Comparison of ENCODE assay signal across 25 cellular contexts in the genomic region with DNA sequence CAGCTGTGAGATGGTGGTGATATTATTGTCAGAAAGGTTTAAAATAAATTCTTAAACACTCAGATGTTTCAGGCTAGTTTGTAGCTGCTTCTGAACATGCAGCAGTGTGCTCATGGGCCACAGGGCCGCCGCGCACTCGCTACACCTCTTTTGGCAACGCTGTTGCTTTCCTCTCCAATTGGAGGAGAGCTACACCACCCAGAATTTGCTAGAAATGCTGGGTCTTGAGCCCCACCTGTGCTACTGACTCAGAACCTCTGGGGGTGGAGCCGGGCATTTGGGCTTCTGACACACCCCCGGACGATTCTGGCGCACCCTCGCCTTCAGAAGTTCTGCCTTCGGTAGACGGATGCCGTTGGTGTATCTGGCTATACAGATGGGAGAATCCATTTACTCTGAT. TPM values are rescaled to one million over a fixed set of nuclear protein-coding genes. Genes with fewer than 3 reads are reported as not detected.
A peak's percentile ranks its signal among the peaks of the same experiment; 100 is the strongest.
DNase-seq lines count a peak whose midpoint lies in the region; ATAC-seq and TF ChIP-seq lines count a peak whose summit lies in the region.
"Had no signal": no experiment of that assay in that cellular context is flagged by ENCODE, and none has a peak within 500 bp of the region (broad histone marks: within the 10 kb centered on the region; RNA-seq: fewer than 3 reads in every experiment).

No MANE protein-coding gene starts in this region.

- H3K36me3 ChIP-seq in gastrocnemius medialis, result no peaks in the 10 kb centered on the region

- in situ Hi-C loops in gastrocnemius medialis (cut with MboI; ENCODE audit: low sequenced_read_pairs in 4 of 4), result no loop called here

- no peak for ATAC-seq in gastrocnemius medialis
- no peak for ATAC-seq in GM21576 (IDR thresholded peaks at IDR 0.05; ENCODE audit: unreplicated experiment)
- ATAC-seq: A549; CD8-positive, alpha-beta T cell; GM12878 had no signal

- DNase-seq in islet precursor cell (peak; percentile 18), posterior vena cava (ENCODE audit: low spot score) (peak; percentile 67), gastrocnemius medialis (no peak), DMS114 treated with DMSO at 0.1 percent for 48 hours (lab: John Stamatoyannopoulos, UW; ENCODE audit: unreplicated experiment) (no peak)
- peak; percentile 10 for DNase-seq in stimulated activated CD8-positive, alpha-beta memory T cell treated with anti-CD3 and anti-CD28 coated beads, Interleukin-4, amount 100 ng/mL, for 48 hours
- no peak for DNase-seq in central memory CD4-positive, alpha-beta T cell
- DNase-seq: 8988T; AML-193; Caco-2; Calu3; CD4-positive, alpha-beta T cell; CD8-positive, alpha-beta T cell; DMS153; DMS53; DMS79; DND-41; EL; GDM1 had no signal

- H3K9me3 ChIP-seq in gastrocnemius medialis, result no peaks in the 10 kb centered on the region
- H3K9me3 ChIP-seq: A549, Caco-2 had no signal

- intact Hi-C loops in posterior vena cava (cut with DNase I), result no loop called here
- intact Hi-C loops in gastrocnemius medialis (cut with DNase I; ENCODE audit: low total_unique reads), result loop anchor here (2.0 kb wide), 1 partner anchor 42 kb away; no protein-coding TSS in a partner anchor

- peaks cover 78 to 88% of the 10 kb centered on the region in 2 donors for H3K4me1 ChIP-seq in gastrocnemius medialis
- H3K4me1 ChIP-seq: A549 had no signal

- H3K27me3 ChIP-seq in gastrocnemius medialis, result no peaks in the 10 kb centered on the region
- H3K27me3 ChIP-seq: BLaER1 treated with 17β-estradiol and CSF1 and Interleukin-3, amounts not matched to agents 10 nM and 100 nM had no signal

- H3K27ac ChIP-seq in gastrocnemius medialis, result peak overlapping the region; percentile 88 to 96 (median 94)
- H3K27ac ChIP-seq: A549; BLaER1 treated with 17β-estradiol and CSF1 and Interleukin-3, amounts not matched to agents 10 nM and 100 nM; C4-2B had no signal

- TF ChIP-seq POLR2A in gastrocnemius medialis (IDR thresholded peaks at IDR 0.05), result no peak

- H3K4me3 ChIP-seq in gastrocnemius medialis, result no peak overlapping the region
- H3K4me3 ChIP-seq: A549; BLaER1 treated with 17β-estradiol and CSF1 and Interleukin-3, amounts not matched to agents 10 nM and 100 nM; GM12878 had no signal

- no peak for TF ChIP-seq CTCF in gastrocnemius medialis (IDR thresholded peaks at IDR 0.05 in 4 of 5, conservative IDR thresholded peaks at IDR 0.05 in 1 of 5)

RNA-seq across cellular contexts. Expression of gene LRRFIP1, which starts 15.7 kb away (rescaled TPM):
- total RNA-seq in posterior vena cava (100 to 1,000 TPM; 180 to 357 TPM), gastrocnemius medialis (10 to 100 TPM; 37.9 to 74.1 (median 54.0) TPM)

RNA-seq across cellular contexts. Expression of gene RAB17, which starts 52.5 kb away (rescaled TPM):
- total RNA-seq in posterior vena cava (1 to 10 TPM; 2.0 to 2.7 TPM), gastrocnemius medialis (1 to 10 TPM in 1 of 4 donors, under 1 TPM in 1, not detected in 2; 0.42 to 1.3 TPM)
- total RNA-seq: B cell; CD4-positive, alpha-beta T cell; CD8-positive, alpha-beta T cell; G401 had no signal

Comparison
In these comparisons a context has a peak if more than half of its experiments do, and no peak if none do; other contexts are left out.
1. DNase-seq: peak in islet precursor cell (single experiment), posterior vena cava (single experiment) and stimulated activated CD8-positive, alpha-beta memory T cell treated with anti-CD3 and anti-CD28 coated beads, Interleukin-4, amount 100 ng/mL, for 48 hours (single experiment); none in gastrocnemius medialis (0 of 2), DMS114 treated with DMSO at 0.1 percent for 48 hours (single experiment) and central memory CD4-positive, alpha-beta T cell (single experiment).